In genomic region chr1:176789571-176790090, GRCh38 we compare ENCODE assay signal across 24 cellular contexts.
DNase-seq lines count a peak whose midpoint lies in the region; FAIRE-seq and TF ChIP-seq lines count a peak whose summit lies in the region.
"Had no signal": no experiment of that assay in that cellular context is flagged by ENCODE, and none has a peak within 500 bp of the region (broad histone marks: within the 10 kb centered on the region; RNA-seq: fewer than 3 reads in every experiment).

No MANE protein-coding gene starts in this region.

- peaks cover 10% of the 10 kb centered on the region for H3K4me1 Mint-ChIP-seq in MCF 10A (ENCODE audit: insufficient read depth, unreplicated experiment)

- H3K4me1 ChIP-seq in breast epithelium (no peaks in the 10 kb centered on the region), SJSA1 (replicated peaks) (peaks cover 32% of the 10 kb centered on the region)
- H3K4me1 ChIP-seq: prostate gland, testis had no signal

- no peaks in the 10 kb centered on the region for H3K9me3 Mint-ChIP-seq in MCF 10A (ENCODE audit: unreplicated experiment)
- H3K9me3 Mint-ChIP-seq: nephron progenitor cell had no signal

- H3K36me3 Mint-ChIP-seq in MCF 10A (ENCODE audit: insufficient read depth, unreplicated experiment): no peaks in the 10 kb centered on the region
- H3K36me3 Mint-ChIP-seq: activated naive CD8-positive, alpha-beta T cell; mesothelial cell of epicardium had no signal

- no peaks in the 10 kb centered on the region for H3K27me3 Mint-ChIP-seq in MCF 10A (ENCODE audit: insufficient read depth, unreplicated experiment)

- TF ChIP-seq POLR2A in breast epithelium (IDR thresholded peaks at IDR 0.05) (no peak), H54 (IDR thresholded peaks at IDR 0.05; ENCODE audit: low read depth, low read length) (no peak)

- no peak overlapping the region for H3K27ac Mint-ChIP-seq in MCF 10A (ENCODE audit: low read depth, unreplicated experiment)
- H3K27ac Mint-ChIP-seq: activated CD8-positive, alpha-beta T cell treated with anti-CD3 and anti-CD28 coated beads, Interleukin-2, amount 10 ng/mL, durations not matched to agents 7 days and 5 days; activated naive CD8-positive, alpha-beta T cell; mesothelial cell of epicardium; nephron progenitor cell had no signal

- TF ChIP-seq CTCF in MCF 10A (IDR thresholded peaks at IDR 0.05; ENCODE audit: unreplicated experiment) (no peak), breast epithelium (IDR thresholded peaks at IDR 0.05) (no peak), epithelial cell of proximal tubule (conservative IDR thresholded peaks at IDR 0.05; ENCODE audit: low read depth, low read length) (no peak)

- no TSS peak for BruUV-seq in MCF 10A (replicated peaks; lab: Mats Ljungman, UMichigan)

- CTCF ChIA-PET in MCF 10A (lab: Yijun Ruan, JAX): interaction anchor here (0.7 kb wide), 1 partner anchor 1193 kb away, joined by 3 read pairs; no protein-coding TSS in a partner anchor

- no peak overlapping the region for H3K4me3 Mint-ChIP-seq in MCF 10A (ENCODE audit: unreplicated experiment)
- H3K4me3 Mint-ChIP-seq: activated CD8-positive, alpha-beta T cell treated with anti-CD3 and anti-CD28 coated beads, Interleukin-2, amount 10 ng/mL, durations not matched to agents 7 days and 5 days; activated naive CD8-positive, alpha-beta T cell; mesothelial cell of epicardium; nephron progenitor cell had no signal

- POLR2A ChIA-PET in MCF 10A (lab: Yijun Ruan, JAX): no interaction called here

- in situ Hi-C loops in KBM-7 (cut with MboI; ENCODE audit: low pct_unique_long_range_greater_than_20kb, low sequenced_read_pairs): no loop called here

- H3K27me3 ChIP-seq in breast epithelium (no peaks in the 10 kb centered on the region), SJSA1 (replicated peaks) (no peaks in the 10 kb centered on the region)
- H3K27me3 ChIP-seq: testis had no signal

- H3K4me3 ChIP-seq in breast epithelium (no peak overlapping the region), SJSA1 (no peak overlapping the region), epithelial cell of proximal tubule (ENCODE audit: low read depth, low read length) (no peak overlapping the region)
- H3K4me3 ChIP-seq: prostate gland, testis had no signal

- FAIRE-seq in urothelium cell line (lab: Jason Lieb, UNC) (no peak), H54 (lab: Jason Lieb, UNC) (no peak)
- FAIRE-seq: A204.1, islet of Langerhans had no signal

- no peaks in the 10 kb centered on the region for H3K9me3 ChIP-seq in breast epithelium
- H3K9me3 ChIP-seq in SJSA1 (replicated peaks): no peaks in the 10 kb centered on the region
- H3K9me3 ChIP-seq: prostate gland, testis had no signal

- intact Hi-C loops in MCF 10A (cut with micrococcal nuclease): no loop called here
- intact Hi-C loops in breast epithelium (cut with DNase I; ENCODE audit: low total_unique reads): no loop called here
- intact Hi-C loops in posterior cingulate gyrus (cut with DNase I): no loop called here

- H3K27ac ChIP-seq in breast epithelium: no peak overlapping the region
- H3K27ac ChIP-seq in SJSA1: peak overlapping the region; percentile 42
- H3K27ac ChIP-seq: C4-2B, prostate gland, testis had no signal

- H3K36me3 ChIP-seq in breast epithelium (no peaks in the 10 kb centered on the region), SJSA1 (no peaks in the 10 kb centered on the region)
- H3K36me3 ChIP-seq: prostate gland had no signal

- DNase-seq in MCF 10A (ENCODE audit: unreplicated experiment): peak; percentile 11
- DNase-seq in breast epithelium (ENCODE audit: low spot score in 2 of 2): no peak
- DNase-seq in SJSA1 (ENCODE audit: low read depth in 1 of 2, low spot score in 2 of 2): peak; percentile 49 to 64
- peak; percentile 61 for DNase-seq in epithelial cell of proximal tubule (ENCODE audit: low read depth)
- peak; percentile 55 for DNase-seq in urothelium cell line (ENCODE audit: low spot score)
- DNase-seq in H54 (ENCODE audit: insufficient read length, low spot score): no peak
- no peak for DNase-seq in KBM-7
- no peak for DNase-seq in posterior cingulate gyrus
- DNase-seq: activated CD4-positive, CD25-positive, alpha-beta regulatory T cell; activated CD8-positive, alpha-beta T cell treated with anti-CD3 and anti-CD28 coated beads, Interleukin-2, amount 10 ng/mL, durations not matched to agents 7 days and 5 days; DMS153; effector CD8-positive, alpha-beta T cell; GOT3; MM.1S; NCI-H187; nephron progenitor cell; SHP77 treated with DMSO at 0.1 percent for 48 hours; testis had no signal

Comparison
In these comparisons a context has a peak if more than half of its experiments do, and no peak if none do; other contexts are left out.
1. DNase-seq: peak in MCF 10A (single experiment), SJSA1 (2 of 2), epithelial cell of proximal tubule (single experiment) and urothelium cell line (single experiment); none in breast epithelium (0 of 2), H54 (single experiment), KBM-7 (single experiment) and posterior cingulate gyrus (0 of 10).